ENCODE assay signal across 9 cellular contexts in the genomic region with DNA sequence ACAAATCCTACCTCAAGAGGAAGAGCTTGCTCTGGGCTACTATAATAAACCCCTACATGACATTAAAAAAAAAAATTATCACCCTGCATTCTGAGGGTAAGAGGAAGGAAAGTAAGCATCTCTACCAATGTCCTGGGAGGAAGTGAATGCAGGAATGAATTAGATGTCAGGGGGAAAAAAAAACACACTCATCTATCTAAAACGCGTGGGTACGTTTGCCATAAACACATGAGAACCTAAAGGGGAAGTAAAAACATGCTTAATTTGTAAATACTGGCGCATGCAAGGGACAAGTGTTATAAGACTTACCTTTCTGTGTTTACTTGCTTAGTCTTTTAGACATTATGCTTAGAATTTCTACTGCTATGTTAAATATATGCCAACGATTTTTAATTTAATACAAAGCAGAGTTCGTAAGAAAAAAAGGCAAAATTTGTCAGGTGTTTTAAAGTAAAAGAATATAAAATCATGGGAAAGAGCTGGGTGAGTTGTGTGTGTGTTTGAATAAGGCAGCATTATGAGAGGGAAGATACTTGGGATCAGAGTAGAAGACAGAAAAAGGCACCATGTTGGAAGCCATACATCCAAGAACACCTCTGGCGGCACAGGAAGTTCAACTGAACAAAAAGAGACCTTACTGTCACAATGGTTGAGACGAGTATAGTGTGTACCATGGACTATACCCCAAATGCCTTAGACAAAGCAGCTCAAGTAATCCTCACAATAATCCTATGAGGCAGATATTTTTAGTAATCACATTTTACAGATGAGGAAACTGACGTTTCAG. TPM values are rescaled to one million over a fixed set of nuclear protein-coding genes. Genes with fewer than 3 reads are reported as not detected.
DNase-seq lines count a peak whose midpoint lies in the region; ATAC-seq and TF ChIP-seq lines count a peak whose summit lies in the region.
"Had no signal": no experiment of that assay in that cellular context is flagged by ENCODE, and none has a peak within 500 bp of the region (broad histone marks: within the 10 kb centered on the region; RNA-seq: fewer than 3 reads in every experiment).

No MANE protein-coding gene starts in this region.

- no peak for ATAC-seq in activated naive CD4-positive, alpha-beta T cell treated with anti-CD3 and anti-CD28 coated beads, Interleukin-2, amount 50 U/mL, for 72 hours
- ATAC-seq in HG02938 (IDR thresholded peaks at IDR 0.05; ENCODE audit: unreplicated experiment) (no peak), GM19455 (IDR thresholded peaks at IDR 0.05; ENCODE audit: unreplicated experiment) (no peak)

- no peak overlapping the region for H3K27ac Mint-ChIP-seq in activated naive CD4-positive, alpha-beta T cell treated with anti-CD3 and anti-CD28 coated beads, Interleukin-2, amount 50 U/mL, for 24 hours
- peak overlapping the region in 1 of 2 donors; percentile 98 for H3K27ac Mint-ChIP-seq in activated naive CD4-positive, alpha-beta T cell treated with anti-CD3 and anti-CD28 coated beads, Interleukin-2, amount 50 U/mL, for 72 hours

- peaks cover 61% of the 10 kb centered on the region for H3K79me2 ChIP-seq in OCI-LY3 (ENCODE audit: low read length)

- peak overlapping the region; percentile 91 for H3K4me3 Mint-ChIP-seq in activated naive CD4-positive, alpha-beta T cell treated with anti-CD3 and anti-CD28 coated beads, Interleukin-2, amount 50 U/mL, for 24 hours

- peak overlapping the region; percentile 97 for H3K4me2 ChIP-seq in OCI-LY3 (ENCODE audit: low read length)

- H3K4me1 ChIP-seq in OCI-LY3 (ENCODE audit: low read length) (peaks cover 50% of the 10 kb centered on the region), suprapubic skin (peaks cover 16% of the 10 kb centered on the region)

- H3K9me3 Mint-ChIP-seq in activated naive CD4-positive, alpha-beta T cell treated with anti-CD3 and anti-CD28 coated beads, Interleukin-2, amount 50 U/mL, for 24 hours = no peaks in the 10 kb centered on the region
- H3K9me3 Mint-ChIP-seq in activated naive CD4-positive, alpha-beta T cell treated with anti-CD3 and anti-CD28 coated beads, Interleukin-2, amount 50 U/mL, for 72 hours = peaks cover 0 to 10% of the 10 kb centered on the region in 2 donors

- DNase-seq in activated naive CD4-positive, alpha-beta T cell treated with anti-CD3 and anti-CD28 coated beads, Interleukin-2, amount 50 U/mL, for 72 hours (ENCODE audit: low spot score in 2 of 2) = no peak
- DNase-seq in epithelial cell of proximal tubule (ENCODE audit: low read depth) (no peak), suprapubic skin (ENCODE audit: low spot score in 2 of 2) (no peak)
- DNase-seq in stimulated activated CD4-positive, alpha-beta T cell treated with anti-CD3 and anti-CD28 coated beads, Interleukin-4, amount 100 ng/mL, for 24 hours = no peak
- DNase-seq: NCI-H2029 had no signal

- H3K36me3 Mint-ChIP-seq in activated naive CD4-positive, alpha-beta T cell treated with anti-CD3 and anti-CD28 coated beads, Interleukin-2, amount 50 U/mL, for 24 hours = peaks cover 3% of the 10 kb centered on the region
- peaks cover 6 to 35% of the 10 kb centered on the region in 2 donors for H3K36me3 Mint-ChIP-seq in activated naive CD4-positive, alpha-beta T cell treated with anti-CD3 and anti-CD28 coated beads, Interleukin-2, amount 50 U/mL, for 72 hours

- 82% methylated on average over 9 of the region's 9 CpGs for WGBS in suprapubic skin

- peaks cover 37% of the 10 kb centered on the region for H3K4me1 Mint-ChIP-seq in activated naive CD4-positive, alpha-beta T cell treated with anti-CD3 and anti-CD28 coated beads, Interleukin-2, amount 50 U/mL, for 24 hours

- H3K27me3 Mint-ChIP-seq in activated naive CD4-positive, alpha-beta T cell treated with anti-CD3 and anti-CD28 coated beads, Interleukin-2, amount 50 U/mL, for 24 hours = no peaks in the 10 kb centered on the region

- TF ChIP-seq EP300 in suprapubic skin (IDR thresholded peaks at IDR 0.05) = no peak

- no peak for TF ChIP-seq CTCF in OCI-LY3 (IDR thresholded peaks at IDR 0.05; ENCODE audit: low read depth, low read length)
- TF ChIP-seq CTCF in epithelial cell of proximal tubule (conservative IDR thresholded peaks at IDR 0.05; ENCODE audit: low read depth, low read length) = no peak
- no peak for TF ChIP-seq CTCF in suprapubic skin (IDR thresholded peaks at IDR 0.05)

- no peak overlapping the region for H2AFZ ChIP-seq in OCI-LY3 (ENCODE audit: low read depth, low read length)

- no peaks in the 10 kb centered on the region for H3K27me3 ChIP-seq in OCI-LY3 (ENCODE audit: low read depth, low read length)
- H3K27me3 ChIP-seq in suprapubic skin = no peaks in the 10 kb centered on the region

- no peaks in the 10 kb centered on the region for H4K20me1 ChIP-seq in OCI-LY3 (ENCODE audit: insufficient read depth, low read length)

- H3K27ac ChIP-seq in OCI-LY3 (ENCODE audit: low read length) = peak overlapping the region; percentile 12
- no peak overlapping the region for H3K27ac ChIP-seq in suprapubic skin

- peak overlapping the region; percentile 97 for H3K9ac ChIP-seq in OCI-LY3 (ENCODE audit: low read length)

- H3K9me3 ChIP-seq in OCI-LY3 (ENCODE audit: insufficient read depth, low read length) (no peaks in the 10 kb centered on the region), suprapubic skin (no peaks in the 10 kb centered on the region)

- H3K4me3 ChIP-seq in OCI-LY3 (ENCODE audit: low read length) (peak overlapping the region; percentile 99), epithelial cell of proximal tubule (ENCODE audit: low read depth, low read length) (peak overlapping the region; percentile 90), suprapubic skin (peak overlapping the region; percentile 67)

- TF ChIP-seq POLR2A in suprapubic skin (IDR thresholded peaks at IDR 0.05) = no peak

- H3K36me3 ChIP-seq in OCI-LY3 (replicated peaks; ENCODE audit: low read depth, low read length) (peaks cover 11% of the 10 kb centered on the region), suprapubic skin (no peaks in the 10 kb centered on the region)

RNA-seq across cellular contexts. Expression of gene TMED8, which starts 1.5 kb away (rescaled TPM):
- 10 to 100 TPM; 15.2 to 32.9 TPM for total RNA-seq in activated naive CD4-positive, alpha-beta T cell treated with anti-CD3 and anti-CD28 coated beads, Interleukin-2, amount 50 U/mL, for 72 hours
- total RNA-seq in epithelial cell of proximal tubule (9.9 and 10.1 TPM in 2 replicates), suprapubic skin (10 to 100 TPM in 1 of 4 donors, 1 to 10 TPM in 3; 5.3 to 11.2 (median 7.9) TPM)

RNA-seq across cellular contexts. Expression of gene SAMD15, which starts 1.8 kb away (rescaled TPM):
- under 1 TPM; 0.20 to 0.27 TPM for total RNA-seq in activated naive CD4-positive, alpha-beta T cell treated with anti-CD3 and anti-CD28 coated beads, Interleukin-2, amount 50 U/mL, for 72 hours
- total RNA-seq in epithelial cell of proximal tubule (0.40 and 0.58 TPM in 2 replicates), suprapubic skin (under 1 TPM in 1 of 4 donors, not detected in 3; 0.93 TPM)

RNA-seq across cellular contexts. Expression of gene NOXRED1, which starts 48.0 kb away (rescaled TPM):
- total RNA-seq in activated naive CD4-positive, alpha-beta T cell treated with anti-CD3 and anti-CD28 coated beads, Interleukin-2, amount 50 U/mL, for 72 hours = under 1 TPM; 0.47 to 0.87 TPM
- not detected in 2 replicates for total RNA-seq in epithelial cell of proximal tubule
- total RNA-seq in suprapubic skin = under 1 TPM in 3 of 4 donors, not detected in 1; 0.38 to 0.47 (median 0.40) TPM

RNA-seq across cellular contexts. Expression of gene GSTZ1, which starts 54.5 kb away (rescaled TPM):
- total RNA-seq in activated naive CD4-positive, alpha-beta T cell treated with anti-CD3 and anti-CD28 coated beads, Interleukin-2, amount 50 U/mL, for 72 hours = 10 to 100 TPM; 13.9 to 22.2 TPM
- total RNA-seq in epithelial cell of proximal tubule (23.8 and 36.1 TPM in 2 replicates), suprapubic skin (10 to 100 TPM; 26.1 to 41.1 (median 31.6) TPM)

RNA-seq across cellular contexts. Expression of gene POMT2, which starts 54.7 kb away (rescaled TPM):
- total RNA-seq in activated naive CD4-positive, alpha-beta T cell treated with anti-CD3 and anti-CD28 coated beads, Interleukin-2, amount 50 U/mL, for 72 hours = 10 to 100 TPM; 15.5 to 18.0 TPM
- total RNA-seq in epithelial cell of proximal tubule (15.5 and 17.8 TPM in 2 replicates), suprapubic skin (10 to 100 TPM; 16.3 to 72.0 (median 19.4) TPM)
